ENCODE assay signal across 2 cellular contexts in genomic region chr4:93178279-93178678, GRCh38.
A peak's percentile ranks its signal among the peaks of the same experiment; 100 is the strongest.
TF ChIP-seq lines count a peak whose summit lies in the region.

No MANE protein-coding gene starts in this region.

TF ChIP-seq in IMR-90, 13 proteins besides CTCF, POLR2A, EP300 and RAD21:
- TF ChIP-seq MXI1 (IDR thresholded peaks at IDR 0.05; ENCODE audit: borderline replicate concordance, low read depth, low read length) (no peak), CEBPB (IDR thresholded peaks at IDR 0.05; ENCODE audit: low read depth, low read length) (peak; percentile 27; the same call in 1 of the 2 replicates)

TF ChIP-seq in H1, 55 proteins besides CTCF, POLR2A, EP300 and RAD21:
- no peak for TF ChIP-seq SP2 (IDR thresholded peaks at IDR 0.05; ENCODE audit: low read length)
- TF ChIP-seq CEBPB (IDR thresholded peaks at IDR 0.05; ENCODE audit: low read depth, low read length) = peak; percentile 66; the same call in 1 of the 2 replicates
- no peak for TF ChIP-seq HDAC2 (IDR thresholded peaks at IDR 0.05; ENCODE audit: borderline replicate concordance in 1 of 2, low read depth in 2 of 2, low read length in 2 of 2)
- TF ChIP-seq RNF2 (IDR thresholded peaks at IDR 0.05; ENCODE audit: borderline replicate concordance, low read depth, low read length, missing control alignments, poor library complexity, severe bottlenecking) = no peak
TF ChIP-seq in H1: peak in this region for 1.
